Comparison of ENCODE assay signal across 15 cellular contexts in the genomic region with DNA sequence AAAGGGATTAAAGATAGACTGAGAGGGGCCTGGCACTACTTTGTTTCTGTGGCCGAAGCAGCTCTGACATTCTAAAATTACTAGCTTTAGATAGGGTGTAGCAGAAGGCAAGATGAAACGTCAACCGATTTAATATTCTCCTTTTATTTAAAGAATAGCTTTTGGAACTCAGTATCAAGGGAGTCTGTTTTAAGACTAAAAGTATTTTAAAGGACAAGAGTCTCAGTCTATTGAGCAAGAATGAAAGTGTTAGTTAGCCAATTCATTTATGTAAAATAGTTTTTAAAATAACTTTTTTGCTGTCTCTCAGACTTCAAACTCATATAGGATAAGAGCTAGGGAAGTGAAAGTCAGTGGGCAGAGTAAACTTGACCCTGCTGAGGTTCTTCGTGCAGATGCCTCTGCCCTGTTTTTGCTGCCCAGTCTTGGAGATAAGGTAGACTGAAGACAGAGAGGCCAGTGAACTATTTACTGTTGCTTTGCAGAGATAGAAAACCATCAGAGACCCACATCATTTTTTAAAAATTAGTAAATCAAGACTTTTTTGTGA.
"Had no signal": no experiment of that assay in that cellular context is flagged by ENCODE, and none has a peak within 500 bp of the region (broad histone marks: within the 10 kb centered on the region; RNA-seq: fewer than 3 reads in every experiment).

No MANE protein-coding gene starts in this region.

- DNase-seq: activated CD4-positive, alpha-beta memory T cell treated with anti-CD3 and anti-CD28 coated beads, Interleukin-2, amount 10 ng/mL, durations not matched to agents 7 days and 5 days; activated CD4-positive, alpha-beta T cell treated with anti-CD3 and anti-CD28 coated beads for 48 hours; activated CD4-positive, CD25-positive, alpha-beta regulatory T cell; activated CD8-positive, alpha-beta memory T cell treated with anti-CD3 and anti-CD28 coated beads, Interleukin-2, amount 10 ng/mL, durations not matched to agents 7 days and 5 days; activated naive CD4-positive, alpha-beta T cell treated with Interleukin-2 at 50 U/mL for 16 hours; activated naive CD8-positive, alpha-beta T cell treated with anti-CD3 and anti-CD28 coated beads, Interleukin-2, amount 10 ng/mL, durations not matched to agents 7 days and 5 days; amygdala; effector memory CD8-positive, alpha-beta T cell; immature natural killer cell; kidney glomerular epithelial cell; stimulated activated CD4-positive, alpha-beta T cell treated with anti-CD3 and anti-CD28 coated beads, Interleukin-12 subunit alpha, Interleukin-12 subunit beta, amount 100 ng/mL, for 4 hours; stimulated activated CD4-positive, alpha-beta T cell treated with anti-CD3 and anti-CD28 coated beads, Interleukin-1b, Interleukin-23, amount 100 ng/mL, for 48 hours; stimulated activated CD8-positive, alpha-beta memory T cell treated with anti-CD3 and anti-CD28 coated beads, Interleukin-4, amount 100 ng/mL, for 48 hours; stimulated activated naive CD4-positive, alpha-beta T cell treated with Interleukin-2 at 50 U/mL for 16 hours; thyroid gland had no signal

- ATAC-seq: activated CD8-positive, alpha-beta memory T cell treated with anti-CD3 and anti-CD28 coated beads, Interleukin-2, amount 10 ng/mL, durations not matched to agents 7 days and 5 days; effector memory CD8-positive, alpha-beta T cell had no signal
